ENCODE assay signal across 1 cellular context in the genomic region with DNA sequence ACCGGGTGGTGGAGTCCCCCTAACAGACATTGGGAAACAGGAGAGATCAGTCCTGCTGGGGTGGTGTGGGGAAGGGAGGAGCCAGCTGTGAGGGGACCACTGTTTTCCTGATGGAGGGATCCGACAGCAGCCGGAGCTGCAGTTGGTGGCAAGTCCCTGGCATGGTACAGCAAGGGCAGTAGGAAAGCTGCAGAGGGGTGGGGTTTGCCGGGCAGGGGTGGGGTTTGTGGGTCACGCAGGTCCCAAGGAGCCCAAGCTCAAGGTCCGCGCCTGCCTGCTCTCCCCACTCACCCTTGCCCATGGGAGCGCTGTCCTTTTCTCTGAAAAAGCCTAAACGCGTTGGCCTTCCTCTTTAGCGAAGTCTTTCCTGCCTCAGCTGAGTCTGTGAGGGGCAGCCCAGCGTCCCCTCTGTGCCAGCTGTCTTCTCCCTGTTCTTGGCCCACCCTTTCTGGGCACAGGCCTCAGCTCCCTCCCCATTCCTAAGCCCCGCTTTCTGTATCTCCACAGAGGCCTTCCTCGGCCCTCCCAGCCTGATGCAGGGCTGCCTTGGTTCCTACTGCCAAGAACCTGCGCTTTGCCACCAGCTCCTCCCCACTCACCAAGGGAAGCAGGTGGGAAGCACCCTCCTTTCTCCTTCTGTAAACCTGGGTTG.
TF ChIP-seq lines count a peak whose summit lies in the region.

No MANE protein-coding gene starts in this region.

TF ChIP-seq in GM23338, 12 proteins besides CTCF, POLR2A, EP300 and RAD21 (continued from another document):
- TF ChIP-seq, protein P1, sequence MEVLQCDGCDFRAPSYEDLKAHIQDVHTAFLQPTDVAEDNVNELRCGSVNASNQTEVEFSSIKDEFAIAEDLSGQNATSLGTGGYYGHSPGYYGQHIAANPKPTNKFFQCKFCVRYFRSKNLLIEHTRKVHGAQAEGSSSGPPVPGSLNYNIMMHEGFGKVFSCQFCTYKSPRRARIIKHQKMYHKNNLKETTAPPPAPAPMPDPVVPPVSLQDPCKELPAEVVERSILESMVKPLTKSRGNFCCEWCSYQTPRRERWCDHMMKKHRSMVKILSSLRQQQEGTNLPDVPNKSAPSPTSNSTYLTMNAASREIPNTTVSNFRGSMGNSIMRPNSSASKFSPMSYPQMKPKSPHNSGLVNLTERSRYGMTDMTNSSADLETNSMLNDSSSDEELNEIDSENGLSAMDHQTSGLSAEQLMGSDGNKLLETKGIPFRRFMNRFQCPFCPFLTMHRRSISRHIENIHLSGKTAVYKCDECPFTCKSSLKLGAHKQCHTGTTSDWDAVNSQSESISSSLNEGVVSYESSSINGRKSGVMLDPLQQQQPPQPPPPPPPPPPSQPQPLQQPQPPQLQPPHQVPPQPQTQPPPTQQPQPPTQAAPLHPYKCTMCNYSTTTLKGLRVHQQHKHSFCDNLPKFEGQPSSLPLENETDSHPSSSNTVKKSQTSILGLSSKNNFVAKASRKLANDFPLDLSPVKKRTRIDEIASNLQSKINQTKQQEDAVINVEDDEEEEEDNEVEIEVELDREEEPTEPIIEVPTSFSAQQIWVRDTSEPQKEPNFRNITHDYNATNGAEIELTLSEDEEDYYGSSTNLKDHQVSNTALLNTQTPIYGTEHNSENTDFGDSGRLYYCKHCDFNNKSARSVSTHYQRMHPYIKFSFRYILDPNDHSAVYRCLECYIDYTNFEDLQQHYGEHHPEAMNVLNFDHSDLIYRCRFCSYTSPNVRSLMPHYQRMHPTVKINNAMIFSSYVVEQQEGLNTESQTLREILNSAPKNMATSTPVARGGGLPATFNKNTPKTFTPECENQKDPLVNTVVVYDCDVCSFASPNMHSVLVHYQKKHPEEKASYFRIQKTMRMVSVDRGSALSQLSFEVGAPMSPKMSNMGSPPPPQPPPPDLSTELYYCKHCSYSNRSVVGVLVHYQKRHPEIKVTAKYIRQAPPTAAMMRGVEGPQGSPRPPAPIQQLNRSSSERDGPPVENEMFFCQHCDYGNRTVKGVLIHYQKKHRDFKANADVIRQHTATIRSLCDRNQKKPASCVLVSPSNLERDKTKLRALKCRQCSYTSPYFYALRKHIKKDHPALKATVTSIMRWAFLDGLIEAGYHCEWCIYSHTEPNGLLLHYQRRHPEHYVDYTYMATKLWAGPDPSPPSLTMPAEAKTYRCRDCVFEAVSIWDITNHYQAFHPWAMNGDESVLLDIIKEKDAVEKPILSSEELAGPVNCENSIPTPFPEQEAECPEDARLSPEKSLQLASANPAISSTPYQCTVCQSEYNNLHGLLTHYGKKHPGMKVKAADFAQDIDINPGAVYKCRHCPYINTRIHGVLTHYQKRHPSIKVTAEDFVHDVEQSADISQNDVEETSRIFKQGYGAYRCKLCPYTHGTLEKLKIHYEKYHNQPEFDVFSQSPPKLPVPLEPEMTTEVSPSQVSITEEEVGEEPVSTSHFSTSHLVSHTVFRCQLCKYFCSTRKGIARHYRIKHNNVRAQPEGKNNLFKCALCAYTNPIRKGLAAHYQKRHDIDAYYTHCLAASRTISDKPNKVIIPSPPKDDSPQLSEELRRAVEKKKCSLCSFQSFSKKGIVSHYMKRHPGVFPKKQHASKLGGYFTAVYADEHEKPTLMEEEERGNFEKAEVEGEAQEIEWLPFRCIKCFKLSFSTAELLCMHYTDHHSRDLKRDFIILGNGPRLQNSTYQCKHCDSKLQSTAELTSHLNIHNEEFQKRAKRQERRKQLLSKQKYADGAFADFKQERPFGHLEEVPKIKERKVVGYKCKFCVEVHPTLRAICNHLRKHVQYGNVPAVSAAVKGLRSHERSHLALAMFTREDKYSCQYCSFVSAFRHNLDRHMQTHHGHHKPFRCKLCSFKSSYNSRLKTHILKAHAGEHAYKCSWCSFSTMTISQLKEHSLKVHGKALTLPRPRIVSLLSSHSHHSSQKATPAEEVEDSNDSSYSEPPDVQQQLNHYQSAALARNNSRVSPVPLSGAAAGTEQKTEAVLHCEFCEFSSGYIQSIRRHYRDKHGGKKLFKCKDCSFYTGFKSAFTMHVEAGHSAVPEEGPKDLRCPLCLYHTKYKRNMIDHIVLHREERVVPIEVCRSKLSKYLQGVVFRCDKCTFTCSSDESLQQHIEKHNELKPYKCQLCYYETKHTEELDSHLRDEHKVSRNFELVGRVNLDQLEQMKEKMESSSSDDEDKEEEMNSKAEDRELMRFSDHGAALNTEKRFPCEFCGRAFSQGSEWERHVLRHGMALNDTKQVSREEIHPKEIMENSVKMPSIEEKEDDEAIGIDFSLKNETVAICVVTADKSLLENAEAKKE (CRISPR knock-in tag; IDR thresholded peaks at IDR 0.05): no peak
- TF ChIP-seq EZH2 (IDR thresholded peaks at IDR 0.05; ENCODE audit: low read depth, unreplicated experiment): no peak
- TF ChIP-seq REST (IDR thresholded peaks at IDR 0.05; ENCODE audit: unreplicated experiment): no peak
- TF ChIP-seq, protein P2, sequence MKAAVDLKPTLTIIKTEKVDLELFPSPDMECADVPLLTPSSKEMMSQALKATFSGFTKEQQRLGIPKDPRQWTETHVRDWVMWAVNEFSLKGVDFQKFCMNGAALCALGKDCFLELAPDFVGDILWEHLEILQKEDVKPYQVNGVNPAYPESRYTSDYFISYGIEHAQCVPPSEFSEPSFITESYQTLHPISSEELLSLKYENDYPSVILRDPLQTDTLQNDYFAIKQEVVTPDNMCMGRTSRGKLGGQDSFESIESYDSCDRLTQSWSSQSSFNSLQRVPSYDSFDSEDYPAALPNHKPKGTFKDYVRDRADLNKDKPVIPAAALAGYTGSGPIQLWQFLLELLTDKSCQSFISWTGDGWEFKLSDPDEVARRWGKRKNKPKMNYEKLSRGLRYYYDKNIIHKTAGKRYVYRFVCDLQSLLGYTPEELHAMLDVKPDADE (IDR thresholded peaks at IDR 0.05): no peak
- no peak for TF ChIP-seq ZNF331 (CRISPR knock-in tag; IDR thresholded peaks at IDR 0.05; ENCODE audit: low read depth)
- TF ChIP-seq EZH2phosphoT487 (IDR thresholded peaks at IDR 0.05; ENCODE audit: unreplicated experiment): no peak
- TF ChIP-seq ZNF114 (CRISPR knock-in tag; IDR thresholded peaks at IDR 0.05): no peak
- no peak for TF ChIP-seq JUNB (IDR thresholded peaks at IDR 0.05; ENCODE audit: unreplicated experiment)
